In the genomic region with DNA sequence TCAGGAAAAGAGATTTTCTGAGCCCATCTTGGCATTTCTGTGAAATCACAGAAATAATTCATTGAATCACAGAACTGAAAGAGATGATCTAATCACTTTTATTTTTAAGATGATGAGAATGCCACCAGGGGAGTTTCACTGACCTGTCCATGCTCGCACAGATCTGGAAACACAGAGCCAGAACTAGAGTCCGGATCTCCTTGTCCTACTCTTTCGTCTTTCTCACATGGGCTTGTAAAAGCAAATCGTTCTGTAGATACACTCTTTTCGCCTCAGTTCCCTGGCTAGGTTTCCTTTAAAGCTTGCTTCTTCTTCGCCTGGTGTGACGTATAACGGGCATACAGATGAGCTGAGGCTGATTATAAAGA, we compare ENCODE assay signal across 8 cellular contexts.
DNase-seq lines count a peak whose midpoint lies in the region; ATAC-seq lines count a peak whose summit lies in the region.

No MANE protein-coding gene starts in this region.

- H3K9me3 Mint-ChIP-seq in dendritic cell treated with granulocyte-macrophage colony-stimulating factor and Interleukin-4, amounts not matched to agents 40 ng/mL and 50 ng/mL, for 4 days, result peaks cover 6% of the 10 kb centered on the region

- DNase-seq in NCI-H2029 treated with DMSO at 0.1 percent for 48 hours (lab: John Stamatoyannopoulos, UW) (no peak), NCI-H146 treated with DMSO at 0.1 percent for 48 hours (lab: John Stamatoyannopoulos, UW; ENCODE audit: unreplicated experiment) (no peak)
- DNase-seq in activated CD8-positive, alpha-beta memory T cell treated with anti-CD3 and anti-CD28 coated beads, Interleukin-2, amount 50 U/mL, for 48 hours, result no peak

- peak overlapping the region; percentile 86 for H3K27ac ChIP-seq in skeletal muscle tissue (ENCODE audit: low read depth, low read length)

- no peaks in the 10 kb centered on the region for H3K36me3 ChIP-seq in skeletal muscle tissue (ENCODE audit: control insufficient read depth in 3 of 3, insufficient read depth in 3 of 3, low read length in 3 of 3)

- H3K27me3 Mint-ChIP-seq in dendritic cell treated with granulocyte-macrophage colony-stimulating factor and Interleukin-4, amounts not matched to agents 40 ng/mL and 50 ng/mL, for 4 days, result peaks cover 7% of the 10 kb centered on the region

- peak; percentile 47 for ATAC-seq in GM19324 (IDR thresholded peaks at IDR 0.05; ENCODE audit: low FRiP score, unreplicated experiment)
- ATAC-seq in HG03159 (IDR thresholded peaks at IDR 0.05; ENCODE audit: unreplicated experiment), result peak; percentile 31
- no peak for ATAC-seq in HG03521 (IDR thresholded peaks at IDR 0.05; ENCODE audit: unreplicated experiment)

- H3K4me1 Mint-ChIP-seq in dendritic cell treated with granulocyte-macrophage colony-stimulating factor and Interleukin-4, amounts not matched to agents 40 ng/mL and 50 ng/mL, for 4 days (ENCODE audit: low read depth), result peaks cover 70% of the 10 kb centered on the region

- peak overlapping the region; percentile 55 for H3K4me3 Mint-ChIP-seq in dendritic cell treated with granulocyte-macrophage colony-stimulating factor and Interleukin-4, amounts not matched to agents 40 ng/mL and 50 ng/mL, for 4 days

- H3K9me3 ChIP-seq in skeletal muscle tissue (ENCODE audit: control insufficient read depth in 3 of 3, low read length in 3 of 3), result no peaks in the 10 kb centered on the region

- H3K27me3 ChIP-seq in skeletal muscle tissue (ENCODE audit: control insufficient read depth in 3 of 3, insufficient read depth in 3 of 3, low read length in 3 of 3), result no peaks in the 10 kb centered on the region

- peaks cover 4 to 11% (median 7%) of the 10 kb centered on the region in 3 donors for H3K4me1 ChIP-seq in skeletal muscle tissue (ENCODE audit: control insufficient read depth in 3 of 3, insufficient read depth in 3 of 3, low read length in 3 of 3)

- H3K9ac ChIP-seq in skeletal muscle tissue (ENCODE audit: low read depth in 1 of 3, low read length in 3 of 3), result peak overlapping the region in 2 of 3 donors; percentile 42 to 49

- H3K36me3 Mint-ChIP-seq in dendritic cell treated with granulocyte-macrophage colony-stimulating factor and Interleukin-4, amounts not matched to agents 40 ng/mL and 50 ng/mL, for 4 days (ENCODE audit: low read depth), result no peaks in the 10 kb centered on the region

- peak overlapping the region in 2 of 3 donors; percentile 52 to 54 for H3K4me3 ChIP-seq in skeletal muscle tissue (ENCODE audit: low read length in 3 of 3)

- peak overlapping the region; percentile 96 for H3K27ac Mint-ChIP-seq in dendritic cell treated with granulocyte-macrophage colony-stimulating factor and Interleukin-4, amounts not matched to agents 40 ng/mL and 50 ng/mL, for 4 days

- intact Hi-C loops in dendritic cell treated with granulocyte-macrophage colony-stimulating factor and Interleukin-4, amounts not matched to agents 40 ng/mL and 50 ng/mL, for 4 days (cut with micrococcal nuclease), result loop anchor here (1.0 to 5.0 kb wide), 3 partner anchors 58 to 122 kb away; a partner anchor contains a TSS
